24 cellular contexts compared by ENCODE assay signal in the genomic region with DNA sequence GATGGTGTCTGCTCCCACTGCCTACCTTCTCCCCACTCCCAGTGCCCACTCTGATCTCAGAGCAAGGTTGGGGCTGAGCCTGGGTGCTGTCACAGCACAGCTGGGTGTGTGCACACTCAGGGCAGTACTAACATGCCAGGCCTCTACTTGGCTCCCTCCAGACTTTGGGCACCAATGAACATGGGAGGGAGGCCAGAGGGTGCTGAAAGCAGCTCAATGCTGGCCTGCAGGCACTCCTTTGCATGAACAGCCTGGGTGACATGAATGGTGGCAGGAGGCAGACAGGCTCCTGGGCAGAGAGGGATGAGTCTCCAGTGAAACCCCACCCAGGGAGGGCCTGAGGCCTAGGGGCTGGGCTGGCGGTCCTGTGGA.
"Had no signal": no experiment of that assay in that cellular context is flagged by ENCODE, and none has a peak within 500 bp of the region (broad histone marks: within the 10 kb centered on the region; RNA-seq: fewer than 3 reads in every experiment).

No MANE protein-coding gene starts in this region.

- H3K27me3 ChIP-seq: esophagus muscularis mucosa, foreskin keratinocyte, gastroesophageal sphincter, heart left ventricle, hepatocyte, left lung, neutrophil, pancreas, spleen, testis, tibial artery had no signal

- H3K9me3 ChIP-seq: pancreas, testis had no signal

- H2AFZ ChIP-seq: hepatocyte had no signal

- H3K79me2 ChIP-seq: hepatocyte had no signal

- FAIRE-seq: islet of Langerhans, pancreas, urothelium cell line had no signal

- H3K27ac ChIP-seq: coronary artery, epithelial cell of prostate, esophagus muscularis mucosa, foreskin keratinocyte, gastroesophageal sphincter, heart left ventricle, hepatocyte, left lung, lower lobe of right lung, neutrophil, pancreas, skin epidermis, spleen, testis, tibial artery had no signal

- H3K36me3 ChIP-seq: esophagus muscularis mucosa, gastroesophageal sphincter, heart left ventricle, left lung, lower lobe of right lung, neutrophil, pancreas, spleen, tibial artery had no signal

- DNase-seq: dermis blood vessel endothelial cell; foreskin keratinocyte; heart left ventricle; left cardiac atrium; left lung; lower lobe of right lung; natural killer cell; pancreas; spleen; stimulated activated CD4-positive, alpha-beta T cell treated with anti-CD3 and anti-CD28 coated beads, Interleukin-4, amount 100 ng/mL, for 4 hours; stimulated activated naive CD8-positive, alpha-beta T cell treated with anti-CD3 and anti-CD28 coated beads, Interleukin-15, Interleukin-2, amounts not matched to agents 100 U/mL and 50 U/mL, for 24 hours; substantia nigra; testis; tibial artery had no signal

- H3K4me2 ChIP-seq: hepatocyte had no signal

- ATAC-seq: foreskin keratinocyte; gastroesophageal sphincter; left lung; lower lobe of right lung; pancreas; stimulated activated memory B cell treated with anti-CD40 and anti-IgM and Interleukin-4, amounts not matched to agents 10 μg/mL and 1 μg/mL and 100 μg/mL, for 72 hours had no signal

- H3K4me1 ChIP-seq: esophagus muscularis mucosa, gastroesophageal sphincter, heart left ventricle, left lung, lower lobe of right lung, pancreas, spleen, testis, tibial artery had no signal

- H3K4me3 ChIP-seq: coronary artery, esophagus muscularis mucosa, gastroesophageal sphincter, heart left ventricle, hepatocyte, left lung, lower lobe of right lung, pancreas, skin epidermis, spleen, testis, tibial artery had no signal
